Comparison of ENCODE assay signal across 17 cellular contexts in genomic region chr1:94702440-94702810, GRCh38.
DNase-seq lines count a peak whose midpoint lies in the region; ATAC-seq and TF ChIP-seq lines count a peak whose summit lies in the region.
"Had no signal": no experiment of that assay in that cellular context is flagged by ENCODE, and none has a peak within 500 bp of the region (broad histone marks: within the 10 kb centered on the region; RNA-seq: fewer than 3 reads in every experiment).

No MANE protein-coding gene starts in this region.

- H3K4me1 Mint-ChIP-seq in osteocyte (ENCODE audit: unreplicated experiment) = peaks cover 34% of the 10 kb centered on the region

- no peaks in the 10 kb centered on the region for H3K9me3 Mint-ChIP-seq in osteocyte (ENCODE audit: unreplicated experiment)

- intact Hi-C loops in Right ventricle myocardium inferior (cut with DNase I) (no loop called here), cardiac septum (cut with DNase I) (no loop called here), aorta (cut with DNase I) (no loop called here)

- 83 to 93% methylated on average over 1 of the region's 1 CpG for WGBS in aorta, 2 donors

- H3K4me1 ChIP-seq in aorta (ENCODE audit: control insufficient read depth in 1 of 2, insufficient read depth in 2 of 2, low read length in 2 of 2) = no peaks in the 10 kb centered on the region
- H3K4me1 ChIP-seq: Peyer's patch had no signal

- H3K36me3 ChIP-seq in aorta (ENCODE audit: control insufficient read depth in 1 of 2, insufficient read depth in 2 of 2, low read length in 1 of 2) = no peaks in the 10 kb centered on the region
- H3K36me3 ChIP-seq: Peyer's patch had no signal

- DNase-seq in Right ventricle myocardium inferior (ENCODE audit: missing footprints) (no peak), cardiac septum (ENCODE audit: low spot score) (no peak), fibroblast of the aortic adventitia (ENCODE audit: low read depth) (peak; percentile 81), osteocyte (ENCODE audit: extremely low spot score, unreplicated experiment) (no peak), aorta (no peak), T-helper 2 cell (no peak), NCI-H2227 (lab: John Stamatoyannopoulos, UW; ENCODE audit: unreplicated experiment) (no peak)
- DNase-seq: dermis blood vessel endothelial cell, DMS 273 treated with DMSO at 0.1 percent for 48 hours, hypothalamus, MM.1S, NCI-H510A, Peyer's patch, T1000 had no signal

- H3K36me3 Mint-ChIP-seq in osteocyte (ENCODE audit: unreplicated experiment) = no peaks in the 10 kb centered on the region
- H3K36me3 Mint-ChIP-seq: activated naive CD8-positive, alpha-beta T cell had no signal

- H3K4me3 ChIP-seq in fibroblast of the aortic adventitia (ENCODE audit: low read depth, low read length) = no peak overlapping the region
- no peak overlapping the region for H3K4me3 ChIP-seq in aorta (ENCODE audit: low read length in 2 of 2)
- H3K4me3 ChIP-seq: GM12878, Peyer's patch had no signal

- peak overlapping the region; percentile 64 for H3K27ac Mint-ChIP-seq in osteocyte (ENCODE audit: unreplicated experiment)
- H3K27ac Mint-ChIP-seq: activated naive CD8-positive, alpha-beta T cell had no signal

- H3K27me3 Mint-ChIP-seq in osteocyte (ENCODE audit: unreplicated experiment) = no peaks in the 10 kb centered on the region
- H3K27me3 Mint-ChIP-seq: activated naive CD8-positive, alpha-beta T cell had no signal

- TF ChIP-seq CTCF in fibroblast of the aortic adventitia (IDR thresholded peaks at IDR 0.05; ENCODE audit: insufficient read depth, low read length) = no peak
- no peak for TF ChIP-seq CTCF in osteocyte (IDR thresholded peaks at IDR 0.05)

- H3K27me3 ChIP-seq in aorta (ENCODE audit: control insufficient read depth in 1 of 2, insufficient read depth in 2 of 2, low read length in 1 of 2) = no peaks in the 10 kb centered on the region
- H3K27me3 ChIP-seq: Peyer's patch had no signal

- ATAC-seq in Right ventricle myocardium inferior = peak; percentile 71
- peak; percentile 52 for ATAC-seq in aorta (ENCODE audit: low FRiP score)
- no peak for ATAC-seq in GM21825 (IDR thresholded peaks at IDR 0.05; ENCODE audit: unreplicated experiment)
- ATAC-seq: GM12878 had no signal

- H3K9me3 ChIP-seq in aorta (ENCODE audit: control insufficient read depth, low read length) = no peaks in the 10 kb centered on the region
- H3K9me3 ChIP-seq: Peyer's patch had no signal

- no peak overlapping the region for H3K27ac ChIP-seq in aorta (ENCODE audit: low read depth in 1 of 2, low read length in 2 of 2)

- peak overlapping the region; percentile 11 for H3K4me3 Mint-ChIP-seq in osteocyte (ENCODE audit: unreplicated experiment)
- H3K4me3 Mint-ChIP-seq: activated naive CD8-positive, alpha-beta T cell had no signal
